In genomic region chr11:94128746-94129504, GRCh38 we compare ENCODE assay signal across 1 cellular context.
TF ChIP-seq lines count a peak whose summit lies in the region.

Gene PANX1 (plus strand): TSS chr11:94128841. CDS start chr11:94129313, 472 bp downstream.

TF ChIP-seq in HEK293, 187 proteins besides CTCF, POLR2A, EP300 and RAD21 (continued from another document and continues in another):
- no peak for TF ChIP-seq ZNF488 (tag by site-specific recombination; IDR thresholded peaks at IDR 0.05)
- TF ChIP-seq ZSCAN16 (tag by site-specific recombination; IDR thresholded peaks at IDR 0.05) = no peak
- TF ChIP-seq KLF16 (tag by site-specific recombination; IDR thresholded peaks at IDR 0.05) = no peak
- no peak for TF ChIP-seq ZSCAN5A (tag by site-specific recombination; IDR thresholded peaks at IDR 0.05)
- TF ChIP-seq GFI1B (tag by site-specific recombination; IDR thresholded peaks at IDR 0.05) = no peak
- TF ChIP-seq ZFP41 (tag by site-specific recombination; IDR thresholded peaks at IDR 0.05; ENCODE audit: borderline replicate concordance) = no peak
- no peak for TF ChIP-seq ZFP37 (tag by site-specific recombination; IDR thresholded peaks at IDR 0.05)
- TF ChIP-seq ZNF571 (tag by site-specific recombination; IDR thresholded peaks at IDR 0.05) = no peak
- no peak for TF ChIP-seq ZNF350 (tag by site-specific recombination; IDR thresholded peaks at IDR 0.05)
- TF ChIP-seq ZNF391 (tag by site-specific recombination; IDR thresholded peaks at IDR 0.05; ENCODE audit: borderline replicate concordance, low read depth) = 0 out of 2 replicates have a peak, but pooled peaks have one; percentile 11
- no peak for TF ChIP-seq ZNF670 (tag by site-specific recombination; IDR thresholded peaks at IDR 0.05; ENCODE audit: low read depth)
- no peak for TF ChIP-seq ZNF114 (tag by site-specific recombination; IDR thresholded peaks at IDR 0.05)
- TF ChIP-seq ZNF548 (tag by site-specific recombination; IDR thresholded peaks at IDR 0.05) = no peak
- no peak; the same call in 1 of the 2 replicates for TF ChIP-seq ZBTB48 (tag by site-specific recombination; IDR thresholded peaks at IDR 0.05)
- no peak for TF ChIP-seq ZNF354C (tag by site-specific recombination; IDR thresholded peaks at IDR 0.05; ENCODE audit: borderline replicate concordance, low read depth)
- TF ChIP-seq ZNF623 (tag by site-specific recombination; IDR thresholded peaks at IDR 0.05) = no peak
- no peak for TF ChIP-seq TCF7L2 (IDR thresholded peaks at IDR 0.05; ENCODE audit: borderline replicate concordance, low read depth, low read length)
- no peak for TF ChIP-seq SCRT1 (tag by site-specific recombination; IDR thresholded peaks at IDR 0.05; ENCODE audit: borderline replicate concordance)
- 0 out of 2 replicates have a peak, but pooled peaks have one; percentile 29 for TF ChIP-seq ZSCAN30 (tag by site-specific recombination; IDR thresholded peaks at IDR 0.05)
- TF ChIP-seq ZNF404 (tag by site-specific recombination; IDR thresholded peaks at IDR 0.05) = no peak
- no peak for TF ChIP-seq ZNF596 (tag by site-specific recombination; IDR thresholded peaks at IDR 0.05)
- peak; percentile 95 for TF ChIP-seq ZBTB26 (tag by site-specific recombination; optimal IDR thresholded peaks at IDR 0.05)
- TF ChIP-seq ZNF585B (tag by site-specific recombination; IDR thresholded peaks at IDR 0.05) = no peak
- TF ChIP-seq WT1 (tag by site-specific recombination; IDR thresholded peaks at IDR 0.05) = no peak
- TF ChIP-seq TRIM28 (IDR thresholded peaks at IDR 0.05; ENCODE audit: borderline replicate concordance, low read length) = no peak
- no peak for TF ChIP-seq ZNF521 (tag by site-specific recombination; IDR thresholded peaks at IDR 0.05)
- peak; percentile 61; the same call in 1 of the 2 replicates for TF ChIP-seq ZNF561 (tag by site-specific recombination; IDR thresholded peaks at IDR 0.05; ENCODE audit: borderline replicate concordance)
- peak; percentile 43; the same call in 1 of the 2 replicates for TF ChIP-seq ZNF692 (tag by site-specific recombination; IDR thresholded peaks at IDR 0.05)
- no peak for TF ChIP-seq PRDM6 (tag by site-specific recombination; IDR thresholded peaks at IDR 0.05)
- TF ChIP-seq ZNF223 (tag by site-specific recombination; IDR thresholded peaks at IDR 0.05) = no peak
- no peak for TF ChIP-seq ZNF518A (tag by site-specific recombination; conservative IDR thresholded peaks at IDR 0.05; ENCODE audit: low read depth)
- TF ChIP-seq ZNF239 (tag by site-specific recombination; IDR thresholded peaks at IDR 0.05) = no peak
- TF ChIP-seq ZNF677 (tag by site-specific recombination; IDR thresholded peaks at IDR 0.05) = no peak
- no peak for TF ChIP-seq ZNF416 (tag by site-specific recombination; IDR thresholded peaks at IDR 0.05)
- no peak for TF ChIP-seq ZNF776 (tag by site-specific recombination; IDR thresholded peaks at IDR 0.05; ENCODE audit: borderline replicate concordance)
- TF ChIP-seq ZXDB (tag by site-specific recombination; IDR thresholded peaks at IDR 0.05) = peak; percentile 78
- TF ChIP-seq ZNF558 (tag by site-specific recombination; IDR thresholded peaks at IDR 0.05) = no peak
- TF ChIP-seq PATZ1 (tag by site-specific recombination; IDR thresholded peaks at IDR 0.05) = peak; percentile 54
- no peak for TF ChIP-seq ZNF184 (tag by site-specific recombination; IDR thresholded peaks at IDR 0.05)
- TF ChIP-seq ZNF555 (tag by site-specific recombination; conservative IDR thresholded peaks at IDR 0.05) = no peak
- no peak for TF ChIP-seq TSHZ1 (tag by site-specific recombination; IDR thresholded peaks at IDR 0.05; ENCODE audit: borderline replicate concordance)
- peak; percentile 87 for TF ChIP-seq KLF7 (tag by site-specific recombination; IDR thresholded peaks at IDR 0.05; ENCODE audit: borderline replicate concordance)
- TF ChIP-seq ZNF366 (tag by site-specific recombination; conservative IDR thresholded peaks at IDR 0.05) = no peak
- 0 out of 2 replicates have a peak, but pooled peaks have one; percentile 29 for TF ChIP-seq HIC1 (tag by site-specific recombination; IDR thresholded peaks at IDR 0.05)
- TF ChIP-seq ZNF837 (tag by site-specific recombination; IDR thresholded peaks at IDR 0.05) = no peak
